Comparison of ENCODE assay signal across 8 cellular contexts in the genomic region with DNA sequence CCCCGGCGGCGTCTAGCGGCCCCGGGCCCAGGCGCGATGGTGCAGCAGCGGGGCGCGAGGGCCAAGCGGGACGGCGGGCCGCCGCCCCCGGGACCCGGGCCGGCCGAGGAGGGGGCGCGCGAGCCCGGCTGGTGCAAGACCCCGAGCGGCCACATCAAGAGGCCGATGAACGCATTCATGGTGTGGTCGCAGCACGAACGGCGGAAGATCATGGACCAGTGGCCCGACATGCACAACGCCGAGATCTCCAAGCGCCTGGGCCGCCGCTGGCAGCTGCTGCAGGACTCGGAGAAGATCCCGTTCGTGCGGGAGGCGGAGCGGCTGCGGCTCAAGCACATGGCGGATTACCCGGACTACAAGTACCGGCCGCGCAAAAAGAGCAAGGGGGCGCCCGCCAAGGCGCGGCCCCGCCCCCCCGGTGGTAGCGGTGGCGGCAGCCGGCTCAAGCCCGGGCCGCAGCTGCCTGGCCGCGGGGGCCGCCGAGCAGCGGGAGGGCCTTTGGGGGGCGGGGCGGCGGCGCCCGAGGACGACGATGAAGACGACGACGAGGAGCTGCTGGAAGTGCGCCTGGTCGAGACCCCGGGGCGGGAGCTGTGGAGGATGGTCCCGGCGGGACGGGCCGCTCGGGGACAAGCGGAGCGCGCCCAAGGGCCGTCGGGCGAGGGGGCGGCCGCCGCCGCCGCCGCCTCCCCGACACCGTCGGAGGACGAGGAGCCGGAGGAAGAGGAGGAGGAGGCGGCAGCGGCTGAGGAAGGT. TPM values are rescaled to one million over a fixed set of nuclear protein-coding genes. Genes with fewer than 3 reads are reported as not detected.
DNase-seq lines count a peak whose midpoint lies in the region; ATAC-seq and TF ChIP-seq lines count a peak whose summit lies in the region.

No MANE protein-coding gene starts in this region.

- intact Hi-C loops in body of pancreas (cut with DNase I) = no loop called here

- H3K4me1 Mint-ChIP-seq in T-cell = peaks cover 31 to 35% (median 31%) of the 10 kb centered on the region in 3 donors

- H3K27me3 Mint-ChIP-seq in T-cell = no peaks in the 10 kb centered on the region

- peaks cover 28% of the 10 kb centered on the region for H4K20me1 ChIP-seq in Karpas-422 (ENCODE audit: insufficient read depth, low read depth, low read length)

- WGBS in body of pancreas, 2 donors = 0% methylated on average over 1 to 103 of the region's 103 CpGs

- peak overlapping the region; percentile 93 for H3K4me2 ChIP-seq in Karpas-422 (ENCODE audit: low read depth, low read length, poor library complexity, severe bottlenecking)

- peak; percentile 82 for DNase-seq in Karpas-422
- DNase-seq in T-cell = peak in 23 of 34 experiments; percentile 18 to 57 (median 33)
- DNase-seq in body of pancreas = peak; percentile 62 to 73 (median 68)
- DNase-seq in retina = peak; percentile 84

- peak overlapping the region; percentile 67 to 76 for H3K27ac Mint-ChIP-seq in T-cell

- H3K9me3 ChIP-seq in Karpas-422 (ENCODE audit: low read length) (no peaks in the 10 kb centered on the region), body of pancreas (no peaks in the 10 kb centered on the region)

- H3K36me3 Mint-ChIP-seq in T-cell = peaks cover 3% of the 10 kb centered on the region

- peak overlapping the region; percentile 98 for H3K9ac ChIP-seq in Karpas-422 (ENCODE audit: low read length)

- peak overlapping the region; percentile 88 for H3K4me3 ChIP-seq in ACC112 (ENCODE audit: low read depth, low read length)
- H3K4me3 ChIP-seq in Karpas-422 (ENCODE audit: low read length) = peak overlapping the region; percentile 85
- peak overlapping the region; percentile 6 to 55 for H3K4me3 ChIP-seq in body of pancreas
- H3K4me3 ChIP-seq in iPS-11a (ENCODE audit: low read depth, low read length) = peak overlapping the region; percentile 69

- no peak for TF ChIP-seq POLR2A in body of pancreas (IDR thresholded peaks at IDR 0.05)

- POLR2A ChIA-PET in T-cell (lab: Charles Lee) = no interaction called here

- CTCF ChIA-PET in T-cell (lab: Charles Lee) = no interaction called here

- no peaks in the 10 kb centered on the region for H3K9me3 Mint-ChIP-seq in T-cell

- H3K27me3 ChIP-seq in ACC112 (ENCODE audit: insufficient read depth, low read length) (no peaks in the 10 kb centered on the region), Karpas-422 (ENCODE audit: low read length) (no peaks in the 10 kb centered on the region), body of pancreas (no peaks in the 10 kb centered on the region)

- ATAC-seq in GM18511 (IDR thresholded peaks at IDR 0.05; ENCODE audit: unreplicated experiment) (peak; percentile 7), T-cell (replicated peaks in 1 of 4) (peak in 3 of 4 experiments; percentile 1 to 3 (median 2)), body of pancreas (peak; percentile 3), HG03196 (IDR thresholded peaks at IDR 0.05; ENCODE audit: unreplicated experiment) (no peak)

- H3K9me2 ChIP-seq in Karpas-422 (replicated peaks; ENCODE audit: insufficient read depth, low read length) = no peaks in the 10 kb centered on the region

- peak overlapping the region; percentile 81 for H2AFZ ChIP-seq in ACC112 (ENCODE audit: low read length, unreplicated experiment)
- H2AFZ ChIP-seq in Karpas-422 (ENCODE audit: low read length) = no peak overlapping the region

- no peak for TF ChIP-seq CTCF in body of pancreas (IDR thresholded peaks at IDR 0.05)

- H3K4me1 ChIP-seq in ACC112 (ENCODE audit: control insufficient read depth, insufficient read depth, low read length, unreplicated experiment) (peaks cover 29% of the 10 kb centered on the region), Karpas-422 (ENCODE audit: low read length) (peaks cover 49% of the 10 kb centered on the region), body of pancreas (peaks cover 39% of the 10 kb centered on the region)

- H3K27ac ChIP-seq in ACC112 (ENCODE audit: low read depth, low read length) (peak overlapping the region; percentile 73), Karpas-422 (ENCODE audit: low read length) (peak overlapping the region; percentile 88), body of pancreas (peak overlapping the region; percentile 84 to 95 (median 92))

- H3K4me3 Mint-ChIP-seq in T-cell = peak overlapping the region; percentile 73 to 90 (median 79)

- H3K36me3 ChIP-seq in ACC112 (ENCODE audit: insufficient read depth, low read length) (no peaks in the 10 kb centered on the region), Karpas-422 (ENCODE audit: insufficient read depth, low read length) (peaks cover 6% of the 10 kb centered on the region; the same call in 1 of the 2 replicates), body of pancreas (replicated peaks in 1 of 2; ENCODE audit: insufficient read depth in 1 of 2, low read depth in 2 of 2) (no peaks in the 10 kb centered on the region)

- H3K79me2 ChIP-seq in ACC112 (ENCODE audit: control insufficient read depth, insufficient read depth, low read length, unreplicated experiment) = peaks cover 15% of the 10 kb centered on the region
- H3K79me2 ChIP-seq in Karpas-422 (ENCODE audit: low read length) = peaks cover 22% of the 10 kb centered on the region

RNA-seq across cellular contexts. Expression of gene SOX12, which starts 0.7 kb away (rescaled TPM):
- 8.3 and 18.0 TPM in 2 replicates for total RNA-seq in Karpas-422 (2014; rRNA removed; shearing (Covaris generic); ENCODE audit: low replicate concordance)
- total RNA-seq in T-cell (10 to 100 TPM in 4 of 5 donors, 1 to 10 TPM in 1; 7.3 to 14.9 (median 11.4) TPM), body of pancreas (10 to 100 TPM in 1 of 2 donors, 1 to 10 TPM in 1; 6.2 to 17.1 TPM)

RNA-seq across cellular contexts. Expression of gene NRSN2, which starts 20.8 kb away (rescaled TPM):
- 18.2 and 28.3 TPM in 2 replicates for total RNA-seq in Karpas-422 (2014; rRNA removed; shearing (Covaris generic); ENCODE audit: low replicate concordance)
- total RNA-seq in T-cell (1 to 10 TPM in 4 of 5 donors, under 1 TPM in 1; 0.70 to 1.8 (median 1.3) TPM), body of pancreas (10 to 100 TPM; 13.8 to 15.6 TPM)

RNA-seq across cellular contexts. Expression of gene ZCCHC3, which starts 28.7 kb away (rescaled TPM):
- 20.6 and 22.2 TPM in 2 replicates for total RNA-seq in Karpas-422 (2014; rRNA removed; shearing (Covaris generic); ENCODE audit: low replicate concordance)
- total RNA-seq in T-cell = 10 to 100 TPM; 16.7 to 30.2 (median 27.3) TPM
- total RNA-seq in body of pancreas = 10 to 100 TPM; 12.2 to 16.5 TPM

RNA-seq across cellular contexts. Expression of gene C20orf96, which starts 35.5 kb away (rescaled TPM):
- 1.8 and 2.0 TPM in 2 replicates for total RNA-seq in Karpas-422 (2014; rRNA removed; shearing (Covaris generic); ENCODE audit: low replicate concordance)
- 1 to 10 TPM; 2.5 to 3.2 (median 2.8) TPM for total RNA-seq in T-cell
- total RNA-seq in body of pancreas = 1 to 10 TPM in 1 of 2 donors, under 1 TPM in 1; 0.33 to 1.8 TPM

RNA-seq across cellular contexts. Expression of gene TRIB3, which starts 54.5 kb away (rescaled TPM):
- total RNA-seq in Karpas-422 (2014; rRNA removed; shearing (Covaris generic); ENCODE audit: low replicate concordance) = 122 and 197 TPM in 2 replicates
- total RNA-seq in T-cell (10 to 100 TPM in 3 of 5 donors, 1 to 10 TPM in 2; 3.2 to 19.2 (median 16.0) TPM), body of pancreas (10 to 100 TPM; 13.2 to 19.8 TPM)

Comparison
In these comparisons a context has a peak if more than half of its experiments do, and no peak if none do; other contexts are left out.
1. H3K4me3 ChIP-seq: peak in every context shown above with its lines; median percentile 88 in ACC112; 85 in Karpas-422; 69 in iPS-11a; 30 in body of pancreas.
2. DNase-seq: peak in every context shown above with its lines; median percentile 84 in retina; 82 in Karpas-422; 68 in body of pancreas; 33 in T-cell.